10 cellular contexts compared by ENCODE assay signal in genomic region chr2:133448195-133448594, GRCh38.
"Had no signal": no experiment of that assay in that cellular context is flagged by ENCODE, and none has a peak within 500 bp of the region (broad histone marks: within the 10 kb centered on the region; RNA-seq: fewer than 3 reads in every experiment).

No MANE protein-coding gene starts in this region.

- H3K36me3 ChIP-seq: HAP-1 had no signal

- H3K9me3 ChIP-seq: HAP-1 had no signal

- H2AFZ ChIP-seq: GM23248 had no signal

- H3K4me1 ChIP-seq: HAP-1 had no signal

- DNase-seq: GM23248, GOT3, H7, HFFc6, IMR-90, KG1 had no signal

- H3K27ac ChIP-seq: GM23248 had no signal

- ATAC-seq: HCT116, K562 had no signal

- FAIRE-seq: HTR-8/SVneo, K562 had no signal

- H3K4me3 ChIP-seq: GM23248, HAP-1, K562 had no signal

- H3K9ac ChIP-seq: GM23248 had no signal
